In genomic region chr12:49038291-49038955, GRCh38 we compare ENCODE assay signal across 21 cellular contexts. TPM values are rescaled to one million over a fixed set of nuclear protein-coding genes. Genes with fewer than 3 reads are reported as not detected.
A peak's percentile ranks its signal among the peaks of the same experiment; 100 is the strongest.
DNase-seq lines count a peak whose midpoint lies in the region; ATAC-seq, FAIRE-seq and TF ChIP-seq lines count a peak whose summit lies in the region.
"Had no signal": no experiment of that assay in that cellular context is flagged by ENCODE, and none has a peak within 500 bp of the region (broad histone marks: within the 10 kb centered on the region; RNA-seq: fewer than 3 reads in every experiment).

No MANE protein-coding gene starts in this region.

- 94% methylated on average over 13 of the region's 20 CpGs for WGBS in mammary epithelial cell (ENCODE audit: low coverage, missing lambda C conversion rate)

- ATAC-seq in Right ventricle myocardium superior (ENCODE audit: poor library complexity) = no peak
- ATAC-seq: GM23338, HCT116, PC-3 had no signal

- dilution Hi-C loops in mammary epithelial cell (cut with HindIII; ENCODE audit: low sequenced_read_pairs) = no loop called here

- H3K27me3 ChIP-seq in left ventricle myocardium inferior (ENCODE audit: low read depth) (no peaks in the 10 kb centered on the region), mammary epithelial cell (ENCODE audit: insufficient read depth, low read length) (no peaks in the 10 kb centered on the region)
- H3K27me3 ChIP-seq: SJCRH30 had no signal

- no TSS peak for BruUV-seq in mammary epithelial cell (replicated peaks; lab: Mats Ljungman, UMichigan)

- peak; percentile 39 for DNase-seq in Right ventricle myocardium superior
- no peak for DNase-seq in left ventricle myocardium inferior
- peak; percentile 56 for DNase-seq in kidney
- DNase-seq in posterior vena cava (ENCODE audit: low spot score) = peak; percentile 76
- no peak for DNase-seq in GM10248 (ENCODE audit: extremely low spot score)
- DNase-seq in mammary epithelial cell = no peak
- DNase-seq: AML-193, DMS 273 treated with DMSO at 0.1 percent for 48 hours, GDM1, NCI-H1092 treated with DMSO at 0.1 percent for 48 hours, NCI-H146, NCI-H2029 treated with DMSO at 0.1 percent for 48 hours, NCI-H2171, NCI-H526, PC-3, SJCRH30 had no signal

- CTCF ChIA-PET in GM10248 (lab: Yijun Ruan, JAX) = interaction anchor here (1.0 to 12.3 kb wide), 12 partner anchors 10 to 148 kb away, joined by 3 to 203 read pairs (median 7); partner anchors contain the start of gene PRKAG1
- CTCF ChIA-PET in mammary epithelial cell (lab: Charles Lee; ENCODE audit: low non-redundant PET) = no interaction called here

- FAIRE-seq in kidney (lab: Jason Lieb, UNC) = no peak
- FAIRE-seq: GM19239 had no signal

- H3K9ac ChIP-seq in kidney (ENCODE audit: low read length in 2 of 2) (no peak overlapping the region), mammary epithelial cell (ENCODE audit: insufficient read depth, low read length) (no peak overlapping the region)

- H2AFZ ChIP-seq in mammary epithelial cell (ENCODE audit: low read depth, low read length) = no peak overlapping the region
- H2AFZ ChIP-seq: GM23338 had no signal

- TF ChIP-seq CTCF in left ventricle myocardium inferior (IDR thresholded peaks at IDR 0.05; ENCODE audit: borderline replicate concordance) (no peak), kidney (IDR thresholded peaks at IDR 0.05; ENCODE audit: borderline replicate concordance, extremely low read depth, insufficient read depth) (no peak), GM10248 (IDR thresholded peaks at IDR 0.05; ENCODE audit: control extremely low read depth, extremely low read depth, low read depth, missing control alignments) (no peak), mammary epithelial cell (conservative IDR thresholded peaks at IDR 0.05 in 1 of 2, IDR thresholded peaks at IDR 0.05 in 1 of 2; ENCODE audit: extremely low read depth in 1 of 2, insufficient read depth in 1 of 2, low read depth in 1 of 2, low read length in 2 of 2) (no peak)

- peaks cover 5% of the 10 kb centered on the region for H3K79me2 ChIP-seq in mammary epithelial cell (ENCODE audit: insufficient read depth, low read length)

- POLR2A ChIA-PET in GM10248 (lab: Yijun Ruan, JAX) = no interaction called here

- H4K20me1 ChIP-seq in mammary epithelial cell (ENCODE audit: insufficient read depth, low read length) = no peaks in the 10 kb centered on the region

- H3K9me3 ChIP-seq in left ventricle myocardium inferior (replicated peaks) (no peaks in the 10 kb centered on the region), kidney (ENCODE audit: control insufficient read depth in 1 of 2, low read length in 2 of 2) (no peaks in the 10 kb centered on the region), mammary epithelial cell (replicated peaks; ENCODE audit: insufficient read depth, low read length) (no peaks in the 10 kb centered on the region)
- H3K9me3 ChIP-seq: SJCRH30 had no signal

- intact Hi-C loops in Right ventricle myocardium superior (cut with DNase I) (no loop called here), left ventricle myocardium inferior (cut with micrococcal nuclease) (no loop called here), kidney (cut with DNase I) (no loop called here), posterior vena cava (cut with DNase I) (no loop called here), mammary epithelial cell (cut with micrococcal nuclease) (no loop called here)

- H3K36me3 ChIP-seq in left ventricle myocardium inferior (peaks cover 98% of the 10 kb centered on the region), kidney (ENCODE audit: control insufficient read depth in 1 of 2, insufficient read depth in 2 of 2, low read length in 2 of 2) (peaks cover 48 to 63% of the 10 kb centered on the region in 2 donors), mammary epithelial cell (ENCODE audit: insufficient read depth, low read length) (peaks cover 43% of the 10 kb centered on the region)

- H3K4me1 ChIP-seq in left ventricle myocardium inferior = peaks cover 23% of the 10 kb centered on the region
- H3K4me1 ChIP-seq in kidney (ENCODE audit: control insufficient read depth in 1 of 2, insufficient read depth in 1 of 2, low read depth in 1 of 2, low read length in 2 of 2) = no peaks in the 10 kb centered on the region
- no peaks in the 10 kb centered on the region for H3K4me1 ChIP-seq in mammary epithelial cell (ENCODE audit: insufficient read depth, low read length)
- H3K4me1 ChIP-seq: SJCRH30 had no signal

- H3K4me3 ChIP-seq in left ventricle myocardium inferior (no peak overlapping the region), kidney (ENCODE audit: low read length in 2 of 2) (no peak overlapping the region), mammary epithelial cell (replicated peaks in 1 of 3; ENCODE audit: insufficient read depth in 1 of 3, low read depth in 2 of 3, low read length in 3 of 3) (no peak overlapping the region)
- H3K4me3 ChIP-seq: GM23338, SJCRH30 had no signal

- no peak overlapping the region for H3K4me2 ChIP-seq in mammary epithelial cell (ENCODE audit: insufficient read depth, low read depth, low read length)
- H3K4me2 ChIP-seq: GM23338 had no signal

- in situ Hi-C loops in mammary epithelial cell (cut with MboI; ENCODE audit: low sequenced_read_pairs in 2 of 2) = no loop called here

- H3K27ac ChIP-seq in left ventricle myocardium inferior (replicated peaks) (no peak overlapping the region), kidney (ENCODE audit: low read depth in 2 of 2, low read length in 2 of 2) (no peak overlapping the region), mammary epithelial cell (ENCODE audit: insufficient read depth, low read depth, low read length) (no peak overlapping the region)
- H3K27ac ChIP-seq: 22Rv1, C4-2B, SJCRH30 had no signal

RNA-seq across cellular contexts. Expression of gene PRKAG1, which starts 19.8 kb away (rescaled TPM):
- total RNA-seq in Right ventricle myocardium superior (92.8 TPM), left ventricle myocardium inferior (104 TPM), kidney (57.1 TPM), posterior vena cava (10 to 100 TPM; 52.2 to 57.3 TPM), mammary epithelial cell (10 to 100 TPM; 56.7 to 84.8 TPM)
- polyA plus RNA-seq in kidney (ENCODE audit: insufficient read depth, low read depth, low replicate concordance) (58.4 TPM), mammary epithelial cell (89.0 TPM)
- polyA minus RNA-seq in mammary epithelial cell = 73.9 TPM

RNA-seq across cellular contexts. Expression of gene KMT2D, which starts 22.2 kb away (rescaled TPM):
- total RNA-seq in Right ventricle myocardium superior (38.1 TPM), left ventricle myocardium inferior (38.5 TPM), kidney (89.9 TPM), posterior vena cava (10 to 100 TPM; 59.5 to 63.3 TPM), mammary epithelial cell (10 to 100 TPM; 30.7 to 78.0 TPM)
- polyA plus RNA-seq in kidney (ENCODE audit: insufficient read depth, low read depth, low replicate concordance) (5.0 TPM), mammary epithelial cell (8.0 TPM)
- 90.4 TPM for polyA minus RNA-seq in mammary epithelial cell

RNA-seq across cellular contexts. Expression of gene RHEBL1, which starts 31.4 kb away (rescaled TPM):
- total RNA-seq in Right ventricle myocardium superior = 0.48 TPM
- not detected for total RNA-seq in left ventricle myocardium inferior
- 0.69 TPM for total RNA-seq in kidney
- polyA plus RNA-seq in kidney (ENCODE audit: insufficient read depth, low read depth, low replicate concordance) = 0.52 TPM
- total RNA-seq in posterior vena cava = under 1 TPM in 1 of 2 donors, not detected in 1; 0.38 TPM
- 1 to 10 TPM; 1.0 to 2.3 TPM for total RNA-seq in mammary epithelial cell
- polyA plus RNA-seq in mammary epithelial cell = 1.9 TPM
- polyA minus RNA-seq in mammary epithelial cell = not detected

RNA-seq across cellular contexts. Expression of gene DDN, which starts 39.2 kb away (rescaled TPM):
- total RNA-seq in Right ventricle myocardium superior (0.78 TPM), left ventricle myocardium inferior (1.4 TPM), kidney (not detected), posterior vena cava (not detected), mammary epithelial cell (under 1 TPM; 0.33 to 0.52 TPM)
- polyA plus RNA-seq in kidney (ENCODE audit: insufficient read depth, low read depth, low replicate concordance) (27.0 TPM), mammary epithelial cell (0.09 TPM)
- polyA minus RNA-seq in mammary epithelial cell = not detected
- polyA plus RNA-seq: GM23338 had no signal

RNA-seq across cellular contexts. Expression of gene DHH, which starts 56.2 kb away (rescaled TPM):
- total RNA-seq in Right ventricle myocardium superior (0.32 TPM), left ventricle myocardium inferior (0.41 TPM), kidney (1.6 TPM), posterior vena cava (1 to 10 TPM in 1 of 2 donors, under 1 TPM in 1; 0.93 to 2.7 TPM), mammary epithelial cell (under 1 TPM in 1 of 2 donors, not detected in 1; under 0.01 TPM)
- polyA plus RNA-seq in kidney (ENCODE audit: insufficient read depth, low read depth, low replicate concordance) (0.54 TPM), mammary epithelial cell (not detected)
- polyA minus RNA-seq in mammary epithelial cell = not detected
- total RNA-seq: GM23338 had no signal
- polyA plus RNA-seq: GM23338 had no signal

Comparison
In these comparisons a context has a peak if more than half of its experiments do, and no peak if none do; other contexts are left out.
1. DNase-seq: peak in Right ventricle myocardium superior (single experiment), kidney (single experiment) and posterior vena cava (single experiment); none in left ventricle myocardium inferior (single experiment), GM10248 (single experiment) and mammary epithelial cell (single experiment).